ENCODE assay signal across 9 cellular contexts in genomic region chr5:109865636-109866035, GRCh38.
A peak's percentile ranks its signal among the peaks of the same experiment; 100 is the strongest.
DNase-seq lines count a peak whose midpoint lies in the region; ATAC-seq and TF ChIP-seq lines count a peak whose summit lies in the region.
"Had no signal": no experiment of that assay in that cellular context is flagged by ENCODE, and none has a peak within 500 bp of the region (broad histone marks: within the 10 kb centered on the region; RNA-seq: fewer than 3 reads in every experiment).

No MANE protein-coding gene starts in this region.

- intact Hi-C loops in cardiac septum (cut with DNase I), result no loop called here

- no peak for TF ChIP-seq CTCF in osteocyte (IDR thresholded peaks at IDR 0.05)

- DNase-seq in GM04504 (ENCODE audit: low read depth), result peak; percentile 74
- peak; percentile 21 for DNase-seq in NAMALWA (ENCODE audit: low spot score)
- DNase-seq in brain pericyte (ENCODE audit: low read depth, low spot score), result peak; percentile 65
- DNase-seq in osteocyte (ENCODE audit: extremely low spot score, unreplicated experiment), result no peak
- no peak for DNase-seq in cardiac septum (ENCODE audit: low spot score)
- DNase-seq: lower lobe of right lung had no signal

- peak overlapping the region; percentile 51 for H3K27ac Mint-ChIP-seq in osteocyte (ENCODE audit: unreplicated experiment)

- H3K36me3 Mint-ChIP-seq in osteocyte (ENCODE audit: unreplicated experiment), result peaks cover 56% of the 10 kb centered on the region

- no peaks in the 10 kb centered on the region for H3K27me3 Mint-ChIP-seq in osteocyte (ENCODE audit: unreplicated experiment)

- ATAC-seq in GM18909 (IDR thresholded peaks at IDR 0.05; ENCODE audit: poor library complexity, unreplicated experiment) (no peak), GM19035 (IDR thresholded peaks at IDR 0.05; ENCODE audit: unreplicated experiment) (no peak), HG02642 (IDR thresholded peaks at IDR 0.05; ENCODE audit: poor library complexity, unreplicated experiment) (no peak)
- ATAC-seq: lower lobe of right lung had no signal

- no peak overlapping the region for H3K4me3 Mint-ChIP-seq in osteocyte (ENCODE audit: unreplicated experiment)

- H3K9me3 Mint-ChIP-seq in osteocyte (ENCODE audit: unreplicated experiment), result no peaks in the 10 kb centered on the region

- peaks cover 68% of the 10 kb centered on the region for H3K4me1 Mint-ChIP-seq in osteocyte (ENCODE audit: unreplicated experiment)

Comparison
In these comparisons a context has a peak if more than half of its experiments do, and no peak if none do; other contexts are left out.
1. DNase-seq: peak in GM04504 (single experiment), NAMALWA (single experiment) and brain pericyte (single experiment); none in osteocyte (single experiment) and cardiac septum (single experiment).